16 cellular contexts compared by ENCODE assay signal in the genomic region with DNA sequence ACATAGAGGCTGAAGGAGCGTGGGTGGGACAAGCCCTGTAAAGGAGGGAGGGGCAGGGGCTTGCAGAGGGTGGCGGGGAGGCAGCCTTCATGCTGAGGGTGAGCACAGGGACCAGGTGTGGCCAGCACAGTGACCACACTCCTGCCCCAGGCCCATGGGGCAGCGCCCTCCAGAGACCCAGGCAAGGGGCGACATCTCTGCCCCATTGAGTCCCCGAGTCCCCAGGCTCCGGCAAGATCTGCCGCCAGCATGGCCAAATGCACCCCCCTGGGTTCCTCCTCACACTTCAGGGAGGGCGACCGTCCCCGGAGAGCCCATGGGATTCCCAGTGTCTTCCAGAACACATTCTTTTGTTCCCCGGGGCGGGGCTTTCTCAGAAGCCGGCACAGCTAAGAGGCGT.
A peak's percentile ranks its signal among the peaks of the same experiment; 100 is the strongest.
DNase-seq lines count a peak whose midpoint lies in the region; ATAC-seq and TF ChIP-seq lines count a peak whose summit lies in the region.
"Had no signal": no experiment of that assay in that cellular context is flagged by ENCODE, and none has a peak within 500 bp of the region (broad histone marks: within the 10 kb centered on the region; RNA-seq: fewer than 3 reads in every experiment).

No MANE protein-coding gene starts in this region.

- H3K27ac Mint-ChIP-seq in type B pancreatic cell, result peak overlapping the region; percentile 6

- H3K27me3 Mint-ChIP-seq in type B pancreatic cell, result no peaks in the 10 kb centered on the region

- no peaks in the 10 kb centered on the region for H3K9me3 Mint-ChIP-seq in type B pancreatic cell

- DNase-seq in ELF-1 (ENCODE audit: low read depth, low spot score) (peak; percentile 47), RWPE1 (ENCODE audit: low spot score) (no peak), lower lobe of right lung (no peak), type B pancreatic cell (ENCODE audit: extremely low spot score, unreplicated experiment) (no peak), HuH-7 (ENCODE audit: low spot score) (no peak), Right ventricle myocardium superior (no peak)
- DNase-seq: C1 segment of cervical spinal cord, KG1, NCI-H1417 treated with DMSO at 0.1 percent for 48 hours, NCI-H1930, NCI-H345, NCI-H524 treated with DMSO at 0.1 percent for 48 hours, PC-3, SJCRH30 had no signal

- CTCF ChIA-PET in RWPE1 (lab: Yijun Ruan, JAX), result interaction anchor here (0.7 to 1.0 kb wide), 3 partner anchors 21 to 179 kb away, joined by 3 to 4 read pairs (median 3); no protein-coding TSS in a partner anchor

- ATAC-seq in lower lobe of right lung, result peak; percentile 13 to 32
- no peak for ATAC-seq in Right ventricle myocardium superior (ENCODE audit: poor library complexity)
- no peak for ATAC-seq in HG03095 (IDR thresholded peaks at IDR 0.05; ENCODE audit: unreplicated experiment)
- ATAC-seq: PC-3 had no signal

- no peak overlapping the region for H3K4me3 ChIP-seq in lower lobe of right lung
- H3K4me3 ChIP-seq: HAP-1, SJCRH30 had no signal

- H3K27me3 ChIP-seq in lower lobe of right lung (ENCODE audit: low read depth), result no peaks in the 10 kb centered on the region
- H3K27me3 ChIP-seq: SJCRH30 had no signal

- H3K36me3 Mint-ChIP-seq in type B pancreatic cell, result peaks cover 3% of the 10 kb centered on the region

- H3K4me3 Mint-ChIP-seq in type B pancreatic cell, result no peak overlapping the region

- no peaks in the 10 kb centered on the region for H3K4me1 ChIP-seq in lower lobe of right lung
- H3K4me1 ChIP-seq: HAP-1, SJCRH30 had no signal

- TF ChIP-seq CTCF in RWPE1 (conservative IDR thresholded peaks at IDR 0.05; ENCODE audit: low read depth), result no peak
- TF ChIP-seq CTCF in lower lobe of right lung (IDR thresholded peaks at IDR 0.05), result no peak
- TF ChIP-seq CTCF in type B pancreatic cell (conservative IDR thresholded peaks at IDR 0.05), result no peak

- intact Hi-C loops in lower lobe of right lung (cut with DNase I), result no loop called here
- intact Hi-C loops in Right ventricle myocardium superior (cut with DNase I), result no loop called here

- no peaks in the 10 kb centered on the region for H3K9me3 ChIP-seq in lower lobe of right lung
- H3K9me3 ChIP-seq: HAP-1, SJCRH30 had no signal

- POLR2A ChIA-PET in RWPE1 (lab: Yijun Ruan, JAX; ENCODE audit: low non-redundant PET), result no interaction called here

- H3K4me1 Mint-ChIP-seq in type B pancreatic cell (ENCODE audit: unreplicated experiment), result peaks cover 14% of the 10 kb centered on the region

- H3K27ac ChIP-seq in RWPE1, result peak overlapping the region; percentile 32; the same call in 1 of the 2 replicates
- no peak overlapping the region for H3K27ac ChIP-seq in lower lobe of right lung
- H3K27ac ChIP-seq: SJCRH30 had no signal

- H3K36me3 ChIP-seq in lower lobe of right lung, result no peaks in the 10 kb centered on the region
- H3K36me3 ChIP-seq: HAP-1, SJCRH30 had no signal

Comparison
In these comparisons a context has a peak if more than half of its experiments do, and no peak if none do; other contexts are left out.
1. ATAC-seq: peak in lower lobe of right lung (2 of 2); none in Right ventricle myocardium superior (single experiment) and HG03095 (single experiment).